ENCODE assay signal across 15 cellular contexts in genomic region chr3:150170843-150171513, GRCh38.
A peak's percentile ranks its signal among the peaks of the same experiment; 100 is the strongest.
DNase-seq lines count a peak whose midpoint lies in the region; TF ChIP-seq lines count a peak whose summit lies in the region.
"Had no signal": no experiment of that assay in that cellular context is flagged by ENCODE, and none has a peak within 500 bp of the region (broad histone marks: within the 10 kb centered on the region; RNA-seq: fewer than 3 reads in every experiment).

No MANE protein-coding gene starts in this region.

- 78 to 85% methylated on average over 4 to 6 of the region's 6 CpGs for WGBS in endodermal cell (ENCODE audit: insufficient coverage in 1 of 2, insufficient read length in 1 of 2), 2 experiments
- WGBS in esophagus squamous epithelium, 2 donors: 56 to 69% methylated on average over 5 to 6 of the region's 6 CpGs

- no peak overlapping the region for H3K4me3 Mint-ChIP-seq in endodermal cell
- H3K4me3 Mint-ChIP-seq: naive thymus-derived CD4-positive, alpha-beta T cell had no signal

- DNase-seq in LHCN-M2 (ENCODE audit: low read depth): peak; percentile 53
- peak; percentile 83 for DNase-seq in NCI-H524 treated with DMSO at 0.1 percent for 48 hours (lab: John Stamatoyannopoulos, UW)
- DNase-seq in endodermal cell: no peak
- DNase-seq in occipital lobe (lab: John Stamatoyannopoulos, UW): peak; percentile 68
- DNase-seq in esophagus squamous epithelium (lab: John Stamatoyannopoulos, UW): no peak
- DNase-seq in activated T-cell treated with anti-CD3 and anti-CD28 coated beads, Interleukin-2, amount 50 U/mL, for 48 hours: no peak
- no peak for DNase-seq in activated CD4-positive, alpha-beta T cell treated with anti-CD3 and anti-CD28 coated beads, Interleukin-2, amount 50 U/mL, for 48 hours
- DNase-seq in H4 (ENCODE audit: low spot score): no peak
- DNase-seq: gastrocnemius medialis; GF-D8; naive thymus-derived CD4-positive, alpha-beta T cell; NCI-H1417 treated with DMSO at 0.1 percent for 48 hours; right lobe of liver had no signal

- peaks cover 8% of the 10 kb centered on the region for H3K4me1 ChIP-seq in endodermal cell (ENCODE audit: control insufficient read depth, insufficient read depth, low read length)
- no peaks in the 10 kb centered on the region for H3K4me1 ChIP-seq in esophagus squamous epithelium

- H3K27ac ChIP-seq in endodermal cell (ENCODE audit: low read depth, low read length) (peak overlapping the region; percentile 28), esophagus squamous epithelium (no peak overlapping the region)
- H3K27ac ChIP-seq: C4-2B, right lobe of liver, suprapubic skin had no signal

- H3K9me3 ChIP-seq in endodermal cell (ENCODE audit: control insufficient read depth, low read length): no peaks in the 10 kb centered on the region
- no peaks in the 10 kb centered on the region for H3K9me3 ChIP-seq in esophagus squamous epithelium
- H3K9me3 ChIP-seq: gastrocnemius medialis, right lobe of liver, suprapubic skin had no signal

- H3K27me3 Mint-ChIP-seq in endodermal cell (ENCODE audit: insufficient read depth): peaks cover 13% of the 10 kb centered on the region

- H3K4me3 ChIP-seq in endodermal cell (ENCODE audit: low read length) (no peak overlapping the region), esophagus squamous epithelium (no peak overlapping the region)
- H3K4me3 ChIP-seq: gastrocnemius medialis, right lobe of liver, suprapubic skin had no signal

- H3K36me3 ChIP-seq in endodermal cell (ENCODE audit: control insufficient read depth, insufficient read depth, low read length) (no peaks in the 10 kb centered on the region), esophagus squamous epithelium (no peaks in the 10 kb centered on the region)
- H3K36me3 ChIP-seq: gastrocnemius medialis, right lobe of liver, suprapubic skin had no signal

- no peaks in the 10 kb centered on the region for H3K27me3 ChIP-seq in endodermal cell (ENCODE audit: control insufficient read depth, insufficient read depth, low read length, poor library complexity, severe bottlenecking)
- H3K27me3 ChIP-seq in esophagus squamous epithelium: peaks cover 0 to 25% (median 0%) of the 10 kb centered on the region in 4 donors
- H3K27me3 ChIP-seq: gastrocnemius medialis, right lobe of liver had no signal

- no peak for TF ChIP-seq CTCF in endodermal cell (conservative IDR thresholded peaks at IDR 0.05)
- no peak for TF ChIP-seq CTCF in esophagus squamous epithelium (IDR thresholded peaks at IDR 0.05)

- intact Hi-C loops in esophagus squamous epithelium (cut with DNase I): no loop called here

- H3K4me1 Mint-ChIP-seq in endodermal cell: peaks cover 12% of the 10 kb centered on the region
- H3K4me1 Mint-ChIP-seq: naive thymus-derived CD4-positive, alpha-beta T cell had no signal

- no peak for TF ChIP-seq POLR2A in esophagus squamous epithelium (IDR thresholded peaks at IDR 0.05)

- no peak overlapping the region for H3K27ac Mint-ChIP-seq in endodermal cell
- H3K27ac Mint-ChIP-seq: naive thymus-derived CD4-positive, alpha-beta T cell had no signal

- no peaks in the 10 kb centered on the region for H3K9me3 Mint-ChIP-seq in endodermal cell
- H3K9me3 Mint-ChIP-seq: naive thymus-derived CD4-positive, alpha-beta T cell had no signal

- no peak overlapping the region for H3K9ac ChIP-seq in endodermal cell (ENCODE audit: extremely low read depth, low read length, poor library complexity, severe bottlenecking)

- H3K36me3 Mint-ChIP-seq in endodermal cell (ENCODE audit: low read depth): no peaks in the 10 kb centered on the region
- H3K36me3 Mint-ChIP-seq: naive thymus-derived CD4-positive, alpha-beta T cell had no signal

Comparison
In these comparisons a context has a peak if more than half of its experiments do, and no peak if none do; other contexts are left out.
1. DNase-seq: peak in LHCN-M2 (single experiment), NCI-H524 treated with DMSO at 0.1 percent for 48 hours (single experiment) and occipital lobe (single experiment); none in endodermal cell (single experiment), esophagus squamous epithelium (single experiment), activated T-cell treated with anti-CD3 and anti-CD28 coated beads, Interleukin-2, amount 50 U/mL, for 48 hours (0 of 2), activated CD4-positive, alpha-beta T cell treated with anti-CD3 and anti-CD28 coated beads, Interleukin-2, amount 50 U/mL, for 48 hours (0 of 2) and H4 (single experiment).